33 cellular contexts compared by ENCODE assay signal in genomic region chr1:42145726-42146125, GRCh38. TPM values are rescaled to one million over a fixed set of nuclear protein-coding genes. Genes with fewer than 3 reads are reported as not detected.
"Had no signal": no experiment of that assay in that cellular context is flagged by ENCODE, and none has a peak within 500 bp of the region (broad histone marks: within the 10 kb centered on the region; RNA-seq: fewer than 3 reads in every experiment).

No MANE protein-coding gene starts in this region.

- H3K36me3 Mint-ChIP-seq: activated CD8-positive, alpha-beta memory T cell treated with anti-CD3 and anti-CD28 coated beads, Interleukin-2, amount 10 ng/mL, durations not matched to agents 7 days and 5 days; brain; immature natural killer cell; memory B cell; T-cell had no signal

- H3K27me3 ChIP-seq: thyroid gland had no signal

- H3K4me2 ChIP-seq: hepatocyte had no signal

- ATAC-seq: activated CD8-positive, alpha-beta memory T cell treated with anti-CD3 and anti-CD28 coated beads, Interleukin-2, amount 10 ng/mL, durations not matched to agents 7 days and 5 days; activated CD8-positive, alpha-beta T cell treated with anti-CD3 and anti-CD28 coated beads for 36 hours; activated naive CD8-positive, alpha-beta T cell treated with anti-CD3 and anti-CD28 coated beads, Interleukin-2, amount 50 U/mL, for 24 hours; foreskin keratinocyte; T-cell had no signal

- H3K4me1 Mint-ChIP-seq: memory B cell had no signal

- H3K27ac ChIP-seq: foreskin keratinocyte, hepatocyte, thyroid gland, VCaP had no signal

- H3K79me2 ChIP-seq: hepatocyte had no signal

- H3K9me3 ChIP-seq: thyroid gland had no signal

- H3K4me3 ChIP-seq: hepatocyte, thyroid gland had no signal

- H3K9me3 Mint-ChIP-seq: activated CD4-positive, alpha-beta T cell treated with anti-CD3 and anti-CD28 coated beads, Interleukin-2, amount 10 ng/mL, durations not matched to agents 7 days and 5 days; activated CD8-positive, alpha-beta T cell treated with anti-CD3 and anti-CD28 coated beads for 36 hours; activated naive CD8-positive, alpha-beta T cell treated with anti-CD3 and anti-CD28 coated beads, Interleukin-2, amount 50 U/mL, for 24 hours; immature natural killer cell; memory B cell; nephron; stimulated activated naive CD8-positive, alpha-beta T cell treated with anti-CD3 and anti-CD28 coated beads, Interleukin-15, Interleukin-2, amounts not matched to agents 100 ng/mL and 50 ng/mL, for 24 hours; T-cell; T-helper 2 cell treated with Interferon-gamma antibody and Interleukin-4, amounts not matched to agents 5 μg/mL and 100 μg/mL, for 36 hours had no signal

- H3K4me3 Mint-ChIP-seq: activated CD4-positive, alpha-beta T cell treated with anti-CD3 and anti-CD28 coated beads, Interleukin-2, amount 10 ng/mL, durations not matched to agents 7 days and 5 days; activated CD8-positive, alpha-beta memory T cell treated with anti-CD3 and anti-CD28 coated beads, Interleukin-2, amount 10 ng/mL, durations not matched to agents 7 days and 5 days; activated CD8-positive, alpha-beta T cell treated with anti-CD3 and anti-CD28 coated beads for 36 hours; activated naive CD8-positive, alpha-beta T cell treated with anti-CD3 and anti-CD28 coated beads, Interleukin-2, amount 50 U/mL, for 24 hours; brain; memory B cell; nephron; stimulated activated naive CD8-positive, alpha-beta T cell treated with anti-CD3 and anti-CD28 coated beads, Interleukin-15, Interleukin-2, amounts not matched to agents 100 ng/mL and 50 ng/mL, for 24 hours; T-cell; T-helper 2 cell treated with Interferon-gamma antibody and Interleukin-4, amounts not matched to agents 5 μg/mL and 100 μg/mL, for 36 hours had no signal

- H2AFZ ChIP-seq: hepatocyte had no signal

- H3K36me3 ChIP-seq: thyroid gland had no signal

- DNase-seq: activated CD4-positive, alpha-beta T cell treated with anti-CD3 and anti-CD28 coated beads, Interleukin-2, amount 10 ng/mL, durations not matched to agents 7 days and 5 days; activated CD4-positive, CD25-positive, alpha-beta regulatory T cell treated with anti-CD3 and anti-CD28 coated beads, Interleukin-2, amount 50 U/mL, for 72 hours; activated CD8-positive, alpha-beta memory T cell treated with anti-CD3 and anti-CD28 coated beads, Interleukin-2, amount 10 ng/mL, durations not matched to agents 7 days and 5 days; activated CD8-positive, alpha-beta T cell treated with anti-CD3 and anti-CD28 coated beads for 36 hours; activated gamma-delta T cell; activated naive CD4-positive, alpha-beta T cell treated with anti-CD3 and anti-CD28 coated beads, Interleukin-2, amount 50 U/mL, for 16 hours; activated naive CD8-positive, alpha-beta T cell treated with anti-CD3 and anti-CD28 coated beads, Interleukin-2, amount 50 U/mL, for 24 hours; activated T-cell treated with anti-CD3 and anti-CD28 coated beads for 4 hours; anterior cingulate cortex; effector CD8-positive, alpha-beta T cell; occipital lobe; stimulated activated CD4-positive, alpha-beta T cell treated with anti-CD3 and anti-CD28 coated beads, Interleukin-12 subunit alpha, Interleukin-12 subunit beta, amount 100 ng/mL, for 4 hours; stimulated activated CD4-positive, alpha-beta T cell treated with anti-CD3 and anti-CD28 coated beads, Interleukin-4, amount 100 ng/mL, for 4 hours; substantia nigra; T-cell; thyroid gland had no signal

- H3K27ac Mint-ChIP-seq: activated CD4-positive, alpha-beta T cell treated with anti-CD3 and anti-CD28 coated beads, Interleukin-2, amount 10 ng/mL, durations not matched to agents 7 days and 5 days; activated CD8-positive, alpha-beta memory T cell treated with anti-CD3 and anti-CD28 coated beads, Interleukin-2, amount 10 ng/mL, durations not matched to agents 7 days and 5 days; activated CD8-positive, alpha-beta T cell treated with anti-CD3 and anti-CD28 coated beads for 36 hours; activated naive CD8-positive, alpha-beta T cell treated with anti-CD3 and anti-CD28 coated beads, Interleukin-2, amount 50 U/mL, for 24 hours; immature natural killer cell; memory B cell; nephron; progenitor cell of endocrine pancreas; stimulated activated naive CD8-positive, alpha-beta T cell treated with anti-CD3 and anti-CD28 coated beads, Interleukin-15, Interleukin-2, amounts not matched to agents 100 ng/mL and 50 ng/mL, for 24 hours; T-cell; T-helper 2 cell treated with Interferon-gamma antibody and Interleukin-4, amounts not matched to agents 5 μg/mL and 100 μg/mL, for 36 hours had no signal

RNA-seq across cellular contexts. Expression of gene GUCA2B, which starts 7.5 kb away (rescaled TPM):
- total RNA-seq: activated CD4-positive, alpha-beta T cell treated with anti-CD3 and anti-CD28 coated beads, Interleukin-2, amount 10 ng/mL, durations not matched to agents 7 days and 5 days; activated CD8-positive, alpha-beta memory T cell treated with anti-CD3 and anti-CD28 coated beads, Interleukin-2, amount 10 ng/mL, durations not matched to agents 7 days and 5 days; activated CD8-positive, alpha-beta T cell treated with anti-CD3 and anti-CD28 coated beads for 36 hours; cardiac septum; chondrocyte; foreskin keratinocyte; hepatocyte; kidney epithelial cell; liver; mononuclear cell; myocyte; occipital lobe; T-cell; thyroid gland; urinary bladder had no signal

RNA-seq across cellular contexts. Expression of gene GUCA2A, which starts 18.8 kb away (rescaled TPM):
- total RNA-seq: activated CD4-positive, alpha-beta T cell treated with anti-CD3 and anti-CD28 coated beads, Interleukin-2, amount 10 ng/mL, durations not matched to agents 7 days and 5 days; activated CD8-positive, alpha-beta memory T cell treated with anti-CD3 and anti-CD28 coated beads, Interleukin-2, amount 10 ng/mL, durations not matched to agents 7 days and 5 days; activated CD8-positive, alpha-beta T cell treated with anti-CD3 and anti-CD28 coated beads for 36 hours; cardiac septum; chondrocyte; foreskin keratinocyte; kidney epithelial cell; liver; mononuclear cell; myocyte; occipital lobe; progenitor cell of endocrine pancreas; T-cell; thyroid gland; urinary bladder had no signal
